19 cellular contexts compared by ENCODE assay signal in genomic region chr5:147519380-147519779, GRCh38. TPM values are rescaled to one million over a fixed set of nuclear protein-coding genes. Genes with fewer than 3 reads are reported as not detected.
"Had no signal": no experiment of that assay in that cellular context is flagged by ENCODE, and none has a peak within 500 bp of the region (broad histone marks: within the 10 kb centered on the region; RNA-seq: fewer than 3 reads in every experiment).

No MANE protein-coding gene starts in this region.

- H3K4me1 ChIP-seq: body of pancreas, gastrocnemius medialis had no signal

- H3K27me3 Mint-ChIP-seq: stimulated activated memory B cell treated with anti-CD40 and anti-IgM and Interleukin-4, amounts not matched to agents 10 μg/mL and 1 μg/mL and 100 μg/mL, for 72 hours had no signal

- H3K4me3 Mint-ChIP-seq: activated B cell treated with CpG ODN at 0.5 μM for 24 hours; activated CD8-positive, alpha-beta T cell treated with anti-CD3 and anti-CD28 coated beads for 36 hours; activated naive CD8-positive, alpha-beta T cell treated with anti-CD3 and anti-CD28 coated beads, Interleukin-2, amount 10 ng/mL, durations not matched to agents 7 days and 5 days; stimulated activated memory B cell treated with anti-CD40 and anti-IgM and Interleukin-4, amounts not matched to agents 10 μg/mL and 1 μg/mL and 100 μg/mL, for 72 hours had no signal

- H3K4me1 Mint-ChIP-seq: activated B cell treated with CpG ODN at 0.5 μM for 24 hours; activated naive CD8-positive, alpha-beta T cell treated with anti-CD3 and anti-CD28 coated beads, Interleukin-2, amount 10 ng/mL, durations not matched to agents 7 days and 5 days; stimulated activated memory B cell treated with anti-CD40 and anti-IgM and Interleukin-4, amounts not matched to agents 10 μg/mL and 1 μg/mL and 100 μg/mL, for 72 hours had no signal

- H3K27ac ChIP-seq: body of pancreas, epithelial cell of prostate, gastrocnemius medialis, left ventricle myocardium inferior, spleen had no signal

- H3K36me3 ChIP-seq: gastrocnemius medialis, left ventricle myocardium inferior, spleen had no signal

- H3K27ac Mint-ChIP-seq: activated B cell treated with CpG ODN at 0.5 μM for 24 hours; activated CD8-positive, alpha-beta T cell treated with anti-CD3 and anti-CD28 coated beads for 36 hours; activated naive CD8-positive, alpha-beta T cell treated with anti-CD3 and anti-CD28 coated beads, Interleukin-2, amount 10 ng/mL, durations not matched to agents 7 days and 5 days; activated T-helper 2 cell treated with anti-CD3 and anti-CD28 coated beads, Interferon-gamma antibody, Interleukin-2, Interleukin-4, amounts not matched to agents 10 μg/mL and 5 μg/mL and 100 μg/mL, durations not matched to agents 14 hours and 24 hours and 36 hours; stimulated activated memory B cell treated with anti-CD40 and anti-IgM and Interleukin-4, amounts not matched to agents 10 μg/mL and 1 μg/mL and 100 μg/mL, for 72 hours had no signal

- H3K36me3 Mint-ChIP-seq: activated naive CD8-positive, alpha-beta T cell treated with anti-CD3 and anti-CD28 coated beads, Interleukin-2, amount 10 ng/mL, durations not matched to agents 7 days and 5 days; stimulated activated memory B cell treated with anti-CD40 and anti-IgM and Interleukin-4, amounts not matched to agents 10 μg/mL and 1 μg/mL and 100 μg/mL, for 72 hours had no signal

- H3K4me3 ChIP-seq: body of pancreas, gastrocnemius medialis, left ventricle myocardium inferior, spleen had no signal

- H3K27me3 ChIP-seq: body of pancreas, gastrocnemius medialis, spleen had no signal

- H3K9me3 ChIP-seq: body of pancreas, gastrocnemius medialis, left ventricle myocardium inferior, spleen had no signal

- DNase-seq: activated B cell treated with CpG ODN at 0.5 μM for 24 hours; activated CD4-positive, alpha-beta T cell treated with anti-CD3 and anti-CD28 coated beads for 4 hours; activated CD8-positive, alpha-beta T cell treated with anti-CD3 and anti-CD28 coated beads for 36 hours; activated naive CD4-positive, alpha-beta T cell treated with Interleukin-2 at 50 U/mL for 16 hours; activated naive CD8-positive, alpha-beta T cell treated with anti-CD3 and anti-CD28 coated beads, Interleukin-2, amount 10 ng/mL, durations not matched to agents 7 days and 5 days; activated T-cell treated with anti-CD3 and anti-CD28 coated beads, Interleukin-2, amount 50 U/mL, for 1 hour; body of pancreas; caudate nucleus; gastrocnemius medialis; head of caudate nucleus; left ventricle myocardium inferior; mammary epithelial cell; occipital lobe; posterior cingulate gyrus; spleen; stimulated activated CD4-positive, alpha-beta T cell treated with anti-CD3 and anti-CD28 coated beads, Interleukin-4, amount 100 ng/mL, for 4 hours had no signal

- ATAC-seq: activated CD8-positive, alpha-beta T cell treated with anti-CD3 and anti-CD28 coated beads for 36 hours; body of pancreas; gastrocnemius medialis; stimulated activated memory B cell treated with anti-CD40 and anti-IgM and Interleukin-4, amounts not matched to agents 10 μg/mL and 1 μg/mL and 100 μg/mL, for 72 hours had no signal

- H3K9me3 Mint-ChIP-seq: activated B cell treated with CpG ODN at 0.5 μM for 24 hours; activated CD8-positive, alpha-beta T cell treated with anti-CD3 and anti-CD28 coated beads for 36 hours; activated naive CD8-positive, alpha-beta T cell treated with anti-CD3 and anti-CD28 coated beads, Interleukin-2, amount 10 ng/mL, durations not matched to agents 7 days and 5 days; activated T-helper 2 cell treated with anti-CD3 and anti-CD28 coated beads, Interferon-gamma antibody, Interleukin-2, Interleukin-4, amounts not matched to agents 10 μg/mL and 5 μg/mL and 100 μg/mL, durations not matched to agents 14 hours and 24 hours and 36 hours; stimulated activated memory B cell treated with anti-CD40 and anti-IgM and Interleukin-4, amounts not matched to agents 10 μg/mL and 1 μg/mL and 100 μg/mL, for 72 hours had no signal

RNA-seq across cellular contexts. Expression of gene DPYSL3, which starts 9.5 kb away (rescaled TPM):
- total RNA-seq: activated B cell treated with CpG ODN at 0.5 μM for 24 hours; activated naive CD8-positive, alpha-beta T cell treated with anti-CD3 and anti-CD28 coated beads, Interleukin-2, amount 10 ng/mL, durations not matched to agents 7 days and 5 days had no signal
